ENCODE assay signal across 15 cellular contexts in genomic region chr10:680745-681144, GRCh38.
"Had no signal": no experiment of that assay in that cellular context is flagged by ENCODE, and none has a peak within 500 bp of the region (broad histone marks: within the 10 kb centered on the region; RNA-seq: fewer than 3 reads in every experiment).

No MANE protein-coding gene starts in this region.

- DNase-seq: activated CD4-positive, alpha-beta T cell treated with anti-CD3 and anti-CD28 coated beads for 36 hours; activated CD8-positive, alpha-beta memory T cell treated with anti-CD3 and anti-CD28 coated beads, Interleukin-2, amount 50 U/mL, for 4 hours; activated CD8-positive, alpha-beta T cell treated with anti-CD3 and anti-CD28 coated beads for 36 hours; activated naive CD4-positive, alpha-beta T cell; effector memory CD4-positive, alpha-beta T cell; nephron progenitor cell; ovary; T-helper 9 cell had no signal

- ATAC-seq: activated CD4-positive, alpha-beta T cell treated with anti-CD3 and anti-CD28 coated beads for 36 hours; activated CD8-positive, alpha-beta T cell treated with anti-CD3 and anti-CD28 coated beads for 36 hours; left lobe of liver; stimulated activated effector memory CD8-positive, alpha-beta T cell treated with anti-CD3 and anti-CD28 coated beads, Interleukin-12 subunit alpha, Interleukin-12 subunit beta, amount 100 ng/mL, for 72 hours had no signal

- H3K9me3 ChIP-seq: ovary, upper lobe of left lung had no signal

- H3K9me3 Mint-ChIP-seq: activated CD8-positive, alpha-beta T cell treated with anti-CD3 and anti-CD28 coated beads for 36 hours; activated T-helper 1 cell treated with anti-CD3 and anti-CD28 coated beads, Interleukin-12 subunit alpha, Interleukin-12 subunit beta, Interleukin-2, Interleukin-4 antibody, amounts not matched to agents 30 ng/mL and 10 ng/mL and 1 ng/mL, durations not matched to agents 14 hours and 24 hours and 36 hours; memory B cell; stimulated activated effector memory CD8-positive, alpha-beta T cell treated with anti-CD3 and anti-CD28 coated beads, Interleukin-12 subunit alpha, Interleukin-12 subunit beta, amount 100 ng/mL, for 72 hours had no signal

- H3K36me3 Mint-ChIP-seq: stimulated activated effector memory CD8-positive, alpha-beta T cell treated with anti-CD3 and anti-CD28 coated beads, Interleukin-12 subunit alpha, Interleukin-12 subunit beta, amount 100 ng/mL, for 72 hours had no signal

- H3K4me1 Mint-ChIP-seq: memory B cell had no signal

- H3K4me3 Mint-ChIP-seq: activated CD4-positive, alpha-beta T cell treated with anti-CD3 and anti-CD28 coated beads for 36 hours; activated CD8-positive, alpha-beta T cell treated with anti-CD3 and anti-CD28 coated beads for 36 hours; activated T-helper 1 cell treated with anti-CD3 and anti-CD28 coated beads, Interleukin-12 subunit alpha, Interleukin-12 subunit beta, Interleukin-2, Interleukin-4 antibody, amounts not matched to agents 30 ng/mL and 10 ng/mL and 1 ng/mL, durations not matched to agents 14 hours and 24 hours and 36 hours; memory B cell; nephron progenitor cell; stimulated activated effector memory CD8-positive, alpha-beta T cell treated with anti-CD3 and anti-CD28 coated beads, Interleukin-12 subunit alpha, Interleukin-12 subunit beta, amount 100 ng/mL, for 72 hours had no signal

- H3K4me3 ChIP-seq: coronary artery, ovary, upper lobe of left lung had no signal

- H3K27ac ChIP-seq: coronary artery, epithelial cell of prostate, ovary, upper lobe of left lung had no signal

- H3K36me3 ChIP-seq: ovary, upper lobe of left lung had no signal

- H3K27ac Mint-ChIP-seq: activated CD4-positive, alpha-beta T cell treated with anti-CD3 and anti-CD28 coated beads for 36 hours; activated CD8-positive, alpha-beta T cell treated with anti-CD3 and anti-CD28 coated beads for 36 hours; activated T-helper 1 cell treated with anti-CD3 and anti-CD28 coated beads, Interleukin-12 subunit alpha, Interleukin-12 subunit beta, Interleukin-2, Interleukin-4 antibody, amounts not matched to agents 30 ng/mL and 10 ng/mL and 1 ng/mL, durations not matched to agents 14 hours and 24 hours and 36 hours; memory B cell; nephron progenitor cell; stimulated activated effector memory CD8-positive, alpha-beta T cell treated with anti-CD3 and anti-CD28 coated beads, Interleukin-12 subunit alpha, Interleukin-12 subunit beta, amount 100 ng/mL, for 72 hours had no signal

- H3K27me3 ChIP-seq: ovary, upper lobe of left lung had no signal
